8 cellular contexts compared by ENCODE assay signal in genomic region chr1:37288900-37289299, GRCh38.
DNase-seq lines count a peak whose midpoint lies in the region; ATAC-seq and TF ChIP-seq lines count a peak whose summit lies in the region.
"Had no signal": no experiment of that assay in that cellular context is flagged by ENCODE, and none has a peak within 500 bp of the region (broad histone marks: within the 10 kb centered on the region; RNA-seq: fewer than 3 reads in every experiment).

No MANE protein-coding gene starts in this region.

- H2AFZ ChIP-seq in GM23338, result no peak overlapping the region; the same call in 1 of the 2 replicates

- H3K36me3 Mint-ChIP-seq in naive B cell (peaks cover 4 to 17% of the 10 kb centered on the region in 2 donors), GM23338 (ENCODE audit: low read depth) (no peaks in the 10 kb centered on the region)

- no peaks in the 10 kb centered on the region for H3K9me2 ChIP-seq in GM23338 (ENCODE audit: insufficient read depth)

- no peaks in the 10 kb centered on the region for H3K27me3 Mint-ChIP-seq in naive B cell
- peaks cover 7% of the 10 kb centered on the region for H3K27me3 Mint-ChIP-seq in GM23338 (ENCODE audit: insufficient read depth, low read depth, poor library complexity)

- DNase-seq in HL-60 (ENCODE audit: low read depth in 1 of 2, low spot score in 1 of 2) (peak; percentile 7 to 66), naive B cell (peak; percentile 84), GM23338 (ENCODE audit: low spot score) (no peak), hypothalamus (lab: John Stamatoyannopoulos, UW) (no peak), cortex of kidney (lab: John Stamatoyannopoulos, UW) (no peak)
- DNase-seq: Right ventricle myocardium superior had no signal

- H3K4me2 ChIP-seq in GM23338, result no peak overlapping the region

- H3F3A ChIP-seq in GM23338 (replicated peaks; ENCODE audit: low read depth), result no peaks in the 10 kb centered on the region

- TF ChIP-seq CTCF in HL-60 (IDR thresholded peaks at IDR 0.05; ENCODE audit: insufficient read depth, low read length) (no peak), GM23338 (conservative IDR thresholded peaks at IDR 0.05; ENCODE audit: low read depth in 2 of 2) (no peak)

- H3K4me1 ChIP-seq in GM23338 (ENCODE audit: insufficient read depth), result peaks cover 10% of the 10 kb centered on the region; the same call in 1 of the 2 replicates

- H3K27ac Mint-ChIP-seq in naive B cell (peak overlapping the region; percentile 3 to 97 (median 90)), GM23338 (no peak overlapping the region)

- H3K4me3 ChIP-seq in HL-60 (replicated peaks; ENCODE audit: insufficient read depth, low read length), result no peak overlapping the region
- no peak overlapping the region for H3K4me3 ChIP-seq in GM23338

- ATAC-seq in GM21825 (IDR thresholded peaks at IDR 0.05; ENCODE audit: unreplicated experiment), result peak; percentile 93
- ATAC-seq in naive B cell (ENCODE audit: low read depth in 2 of 2), result peak; percentile 100
- no peak for ATAC-seq in GM23338

- no peaks in the 10 kb centered on the region for H4K20me1 ChIP-seq in GM23338 (replicated peaks; ENCODE audit: insufficient read depth)

- H3K4me3 Mint-ChIP-seq in naive B cell (peak overlapping the region in 6 of 8 donors; percentile 15 to 88 (median 62)), GM23338 (no peak overlapping the region)

- H3K79me2 ChIP-seq in GM23338 (replicated peaks; ENCODE audit: insufficient read depth), result no peaks in the 10 kb centered on the region

- H3K9me3 Mint-ChIP-seq in naive B cell, result peaks cover 3 to 19% (median 10%) of the 10 kb centered on the region in 7 donors
- H3K9me3 Mint-ChIP-seq in GM23338, result no peaks in the 10 kb centered on the region

- TF ChIP-seq POLR2A in GM18951 (IDR thresholded peaks at IDR 0.05; ENCODE audit: extremely low read depth, insufficient read depth, insufficient read length), result peak; percentile 59

- no peak overlapping the region for H3K27ac ChIP-seq in HL-60 (replicated peaks)
- no peak overlapping the region for H3K27ac ChIP-seq in GM23338 (ENCODE audit: low read depth)

- H3K4me1 Mint-ChIP-seq in naive B cell (peaks cover 29 to 71% (median 41%) of the 10 kb centered on the region in 3 donors), GM23338 (peaks cover 6% of the 10 kb centered on the region; the same call in 2 of the 3 replicates)

- H3K36me3 ChIP-seq in GM23338 (ENCODE audit: insufficient read depth), result no peaks in the 10 kb centered on the region

- H3K27me3 ChIP-seq in HL-60 (ENCODE audit: insufficient read depth, poor library complexity, severe bottlenecking), result no peaks in the 10 kb centered on the region
- no peaks in the 10 kb centered on the region for H3K27me3 ChIP-seq in GM23338 (ENCODE audit: insufficient read depth)

- in situ Hi-C loops in GM18951 (cut with MboI; ENCODE audit: low sequenced_read_pairs, unreplicated experiment), result no loop called here

TF ChIP-seq in GM23338, 12 proteins besides CTCF, POLR2A, EP300 and RAD21:
- no peak for TF ChIP-seq EZH2 (IDR thresholded peaks at IDR 0.05; ENCODE audit: low read depth, unreplicated experiment)
- no peak for TF ChIP-seq NANOG (IDR thresholded peaks at IDR 0.05; ENCODE audit: borderline replicate concordance)
- TF ChIP-seq JUNB (IDR thresholded peaks at IDR 0.05; ENCODE audit: unreplicated experiment), result no peak
- no peak for TF ChIP-seq STAT1 (IDR thresholded peaks at IDR 0.05; ENCODE audit: unreplicated experiment)
- no peak for TF ChIP-seq REST (IDR thresholded peaks at IDR 0.05; ENCODE audit: unreplicated experiment)
- no peak for TF ChIP-seq CREB1 (CRISPR knock-in tag; IDR thresholded peaks at IDR 0.05; ENCODE audit: low read depth)
- no peak for TF ChIP-seq POLR2AphosphoS5 (IDR thresholded peaks at IDR 0.05; ENCODE audit: low read depth)
- TF ChIP-seq ZNF462 (CRISPR knock-in tag; IDR thresholded peaks at IDR 0.05), result no peak
- TF ChIP-seq ZNF114 (CRISPR knock-in tag; IDR thresholded peaks at IDR 0.05), result no peak
- TF ChIP-seq ZNF331 (CRISPR knock-in tag; IDR thresholded peaks at IDR 0.05; ENCODE audit: low read depth), result no peak
TF ChIP-seq in GM23338: peak in this region for 0.

Comparison
In these comparisons a context has a peak if more than half of its experiments do, and no peak if none do; other contexts are left out.
1. DNase-seq: peak in HL-60 (2 of 2) and naive B cell (single experiment); none in GM23338 (single experiment), hypothalamus (0 of 51) and cortex of kidney (single experiment).